ENCODE assay signal across 8 cellular contexts in genomic region chr17:45428050-45428953, GRCh38. TPM values are rescaled to one million over a fixed set of nuclear protein-coding genes. Genes with fewer than 3 reads are reported as not detected.
DNase-seq lines count a peak whose midpoint lies in the region; ATAC-seq and TF ChIP-seq lines count a peak whose summit lies in the region.

No MANE protein-coding gene starts in this region.

- H3K9me3 ChIP-seq in psoas muscle (no peaks in the 10 kb centered on the region), uterus (no peaks in the 10 kb centered on the region)

- H3K27me3 ChIP-seq in psoas muscle (ENCODE audit: insufficient read depth in 3 of 3, low read length in 2 of 3): peaks cover 0 to 49% (median 25%) of the 10 kb centered on the region in 3 donors
- H3K27me3 ChIP-seq in uterus: peaks cover 11 to 23% of the 10 kb centered on the region in 2 donors

- H3K36me3 ChIP-seq in psoas muscle (ENCODE audit: insufficient read depth in 1 of 2, low read depth in 1 of 2) (no peaks in the 10 kb centered on the region), uterus (no peaks in the 10 kb centered on the region)

- WGBS in psoas muscle, 3 donors: 9 to 18% (median 12%) methylated on average over 36 of the region's 36 CpGs

- no peak overlapping the region for H3K27ac Mint-ChIP-seq in activated naive CD4-positive, alpha-beta T cell treated with anti-CD3 and anti-CD28 coated beads, Interleukin-2, amount 50 U/mL, for 24 hours

- DNase-seq in Caki2 (ENCODE audit: low read depth): peak; percentile 72
- DNase-seq in NAMALWA (ENCODE audit: low spot score): peak; percentile 87
- DNase-seq in SKM-1 treated with dmso at 0.1 percent for 144 hours (lab: John Stamatoyannopoulos, UW; ENCODE audit: unreplicated experiment): peak; percentile 73
- DNase-seq in Right ventricle myocardium inferior (ENCODE audit: missing footprints): peak; percentile 92
- peak; percentile 72 to 84 for DNase-seq in psoas muscle
- peak; percentile 36 to 64 for DNase-seq in uterus

- ATAC-seq in GM21576 (IDR thresholded peaks at IDR 0.05; ENCODE audit: unreplicated experiment) (peak; percentile 37), Right ventricle myocardium inferior (peak; percentile 56), psoas muscle (peak; percentile 79 to 86 (median 86))

- peak overlapping the region; percentile 72 for H3K4me3 Mint-ChIP-seq in activated naive CD4-positive, alpha-beta T cell treated with anti-CD3 and anti-CD28 coated beads, Interleukin-2, amount 50 U/mL, for 24 hours

- H3K27me3 Mint-ChIP-seq in activated naive CD4-positive, alpha-beta T cell treated with anti-CD3 and anti-CD28 coated beads, Interleukin-2, amount 50 U/mL, for 24 hours: no peaks in the 10 kb centered on the region

- H3K36me3 Mint-ChIP-seq in activated naive CD4-positive, alpha-beta T cell treated with anti-CD3 and anti-CD28 coated beads, Interleukin-2, amount 50 U/mL, for 24 hours: no peaks in the 10 kb centered on the region

- H3K27ac ChIP-seq in psoas muscle (no peak overlapping the region), uterus (no peak overlapping the region)

- peaks cover 22% of the 10 kb centered on the region for H3K4me1 ChIP-seq in psoas muscle
- peaks cover 0 to 32% of the 10 kb centered on the region in 2 donors for H3K4me1 ChIP-seq in uterus

- H3K4me3 ChIP-seq in psoas muscle (peak overlapping the region; percentile 2), uterus (no peak overlapping the region)

- peaks cover 22% of the 10 kb centered on the region for H3K4me1 Mint-ChIP-seq in activated naive CD4-positive, alpha-beta T cell treated with anti-CD3 and anti-CD28 coated beads, Interleukin-2, amount 50 U/mL, for 24 hours

- no peak for TF ChIP-seq POLR2A in uterus (IDR thresholded peaks at IDR 0.05)

- peak; percentile 99 for TF ChIP-seq CTCF in psoas muscle (IDR thresholded peaks at IDR 0.05)
- TF ChIP-seq CTCF in uterus (IDR thresholded peaks at IDR 0.05): peak; percentile 85 to 91 (median 89)

- in situ Hi-C loops in Caki2 (cut with HindIII; ENCODE audit: low pct_unique_long_range_greater_than_20kb, low sequenced_read_pairs): no loop called here

- no peaks in the 10 kb centered on the region for H3K9me3 Mint-ChIP-seq in activated naive CD4-positive, alpha-beta T cell treated with anti-CD3 and anti-CD28 coated beads, Interleukin-2, amount 50 U/mL, for 24 hours

- intact Hi-C loops in Right ventricle myocardium inferior (cut with DNase I) (no loop called here), psoas muscle (cut with DNase I) (loop anchor here (10.0 kb wide), 2 partner anchors 166 to 416 kb away; partner anchors contain the start of gene SPPL2C (in 1 of the 2)), uterus (cut with DNase I; ENCODE audit: low total_unique reads) (no loop called here)

RNA-seq across cellular contexts. Expression of gene ARHGAP27, which starts 4.4 kb away (rescaled TPM):
- 15.8 and 25.4 TPM in 2 replicates for total RNA-seq in Caki2 (2014; rRNA removed; shearing (Covaris generic); ENCODE audit: low replicate concordance)
- total RNA-seq in Right ventricle myocardium inferior: 34.4 TPM
- total RNA-seq in psoas muscle: 1 to 10 TPM; 4.8 to 8.1 (median 6.7) TPM
- polyA plus RNA-seq in psoas muscle: 1 to 10 TPM; 3.4 to 8.9 (median 3.5) TPM
- total RNA-seq in uterus: 10 to 100 TPM in 3 of 4 donors, 1 to 10 TPM in 1; 9.4 to 36.6 (median 16.0) TPM

Comparison
In these comparisons a context has a peak if more than half of its experiments do, and no peak if none do; other contexts are left out.
1. intact Hi-C loops: an anchor here in psoas muscle (10.0 kb wide); none called in Right ventricle myocardium inferior and uterus.